In genomic region chr6:168877821-168878282, GRCh38 we compare ENCODE assay signal across 13 cellular contexts.
A peak's percentile ranks its signal among the peaks of the same experiment; 100 is the strongest.
DNase-seq lines count a peak whose midpoint lies in the region; ATAC-seq and TF ChIP-seq lines count a peak whose summit lies in the region.
"Had no signal": no experiment of that assay in that cellular context is flagged by ENCODE, and none has a peak within 500 bp of the region (broad histone marks: within the 10 kb centered on the region; RNA-seq: fewer than 3 reads in every experiment).

No MANE protein-coding gene starts in this region.

- no peaks in the 10 kb centered on the region for H3K27me3 ChIP-seq in sigmoid colon
- H3K27me3 ChIP-seq: BLaER1 had no signal

- H3K4me1 ChIP-seq in sigmoid colon, result no peaks in the 10 kb centered on the region
- H3K4me1 ChIP-seq: BLaER1, parathyroid adenoma had no signal

- H3K4me3 ChIP-seq in sigmoid colon, result no peak overlapping the region
- H3K4me3 ChIP-seq: BLaER1, GM12878 had no signal

- TF ChIP-seq EP300 in sigmoid colon (IDR thresholded peaks at IDR 0.05), result no peak

- TF ChIP-seq CTCF in sigmoid colon (IDR thresholded peaks at IDR 0.05), result no peak

- ATAC-seq in HG03039 (IDR thresholded peaks at IDR 0.05; ENCODE audit: unreplicated experiment) (no peak), HG02610 (IDR thresholded peaks at IDR 0.05; ENCODE audit: unreplicated experiment) (no peak)
- ATAC-seq: GM12878 had no signal

- intact Hi-C loops in sigmoid colon (cut with DNase I), result no loop called here

- H3K9me3 ChIP-seq in sigmoid colon, result no peaks in the 10 kb centered on the region
- H3K9me3 ChIP-seq: BLaER1 had no signal

- no peaks in the 10 kb centered on the region for H3K36me3 ChIP-seq in sigmoid colon
- H3K36me3 ChIP-seq: BLaER1 had no signal

- 11 to 54% methylated on average over 10 of the region's 10 CpGs for WGBS in sigmoid colon, 2 donors

- no peak overlapping the region for H3K27ac ChIP-seq in sigmoid colon
- H3K27ac ChIP-seq: BLaER1, HL-60, parathyroid adenoma had no signal

- no peak for TF ChIP-seq POLR2A in sigmoid colon (IDR thresholded peaks at IDR 0.05)

- DNase-seq in A172 (ENCODE audit: low spot score) (peak; percentile 8), H4 (ENCODE audit: low spot score) (peak; percentile 62), RPMI7951 (ENCODE audit: low read depth) (peak; percentile 43), islet precursor cell (peak; percentile 52), sigmoid colon (no peak)
- no peak for DNase-seq in effector CD8-positive, alpha-beta T cell (lab: John Stamatoyannopoulos, UW)
- DNase-seq: activated effector memory CD4-positive, alpha-beta T cell treated with Interleukin-2 at 50 U/mL for 16 hours had no signal

Comparison
In these comparisons a context has a peak if more than half of its experiments do, and no peak if none do; other contexts are left out.
1. DNase-seq: peak in A172 (single experiment), H4 (single experiment), RPMI7951 (single experiment) and islet precursor cell (single experiment); none in effector CD8-positive, alpha-beta T cell (single experiment) and sigmoid colon (single experiment).